In genomic region chrX:44731160-44731559, GRCh38 we compare ENCODE assay signal across 18 cellular contexts.
A peak's percentile ranks its signal among the peaks of the same experiment; 100 is the strongest.
DNase-seq lines count a peak whose midpoint lies in the region; ATAC-seq, FAIRE-seq and TF ChIP-seq lines count a peak whose summit lies in the region.
"Had no signal": no experiment of that assay in that cellular context is flagged by ENCODE, and none has a peak within 500 bp of the region (broad histone marks: within the 10 kb centered on the region; RNA-seq: fewer than 3 reads in every experiment).

No MANE protein-coding gene starts in this region.

- no peaks in the 10 kb centered on the region for H3K9me3 Mint-ChIP-seq in astrocyte (ENCODE audit: unreplicated experiment)
- H3K9me3 Mint-ChIP-seq: CD8-positive, alpha-beta memory T cell had no signal

- no peaks in the 10 kb centered on the region for H3K36me3 Mint-ChIP-seq in astrocyte (ENCODE audit: low read depth, unreplicated experiment)

- 10% methylated on average over 2 of the region's 2 CpGs for WGBS in SK-N-SH (ENCODE audit: low lambda C conversion rate)

- H3K27ac Mint-ChIP-seq in astrocyte (ENCODE audit: unreplicated experiment) = no peak overlapping the region
- H3K27ac Mint-ChIP-seq: CD8-positive, alpha-beta memory T cell had no signal

- no peak overlapping the region for H2AFZ ChIP-seq in SK-N-SH (ENCODE audit: low read depth)
- H2AFZ ChIP-seq in astrocyte (ENCODE audit: low read depth, low read length) = no peak overlapping the region
- H2AFZ ChIP-seq in fibroblast of lung (ENCODE audit: low read length) = no peak overlapping the region

- no peaks in the 10 kb centered on the region for H3K4me1 ChIP-seq in SK-N-SH (ENCODE audit: control insufficient read depth in 1 of 2, insufficient read depth in 2 of 2, low read depth in 1 of 2, low read length in 1 of 2)
- H3K4me1 ChIP-seq in astrocyte (ENCODE audit: insufficient read depth, low read length) = no peaks in the 10 kb centered on the region
- H3K4me1 ChIP-seq in fibroblast of lung (ENCODE audit: control insufficient read depth, extremely low read depth, insufficient read depth, low read length) = no peaks in the 10 kb centered on the region
- no peaks in the 10 kb centered on the region for H3K4me1 ChIP-seq in effector memory CD4-positive, alpha-beta T cell (ENCODE audit: control insufficient read depth, insufficient read depth, low read length, poor library complexity, severe bottlenecking)
- H3K4me1 ChIP-seq: BLaER1 had no signal

- H3F3A ChIP-seq in SK-N-SH (replicated peaks; ENCODE audit: insufficient read depth) = no peaks in the 10 kb centered on the region

- DNase-seq in SK-N-SH (no peak), astrocyte (ENCODE audit: low read depth) (no peak), fibroblast of lung (ENCODE audit: low read depth in 2 of 2) (peak; percentile 6 to 60), NCI-H2227 (lab: John Stamatoyannopoulos, UW; ENCODE audit: unreplicated experiment) (no peak), glomerular visceral epithelial cell (ENCODE audit: extremely low spot score) (no peak)
- no peak for DNase-seq in effector memory CD4-positive, alpha-beta T cell
- DNase-seq: 8988T; CD8-positive, alpha-beta memory T cell; DMS 273 treated with DMSO at 0.1 percent for 48 hours; Kasumi-1; MV-4-11; NCI-H1436; NCI-H510A; T-helper 1 cell had no signal

- no peaks in the 10 kb centered on the region for H3K9me2 ChIP-seq in SK-N-SH

- POLR2A ChIA-PET in SK-N-SH (lab: Yijun Ruan, JAX) = no interaction called here

- H3K27me3 ChIP-seq in SK-N-SH (ENCODE audit: insufficient read depth) (peaks cover 7% of the 10 kb centered on the region; the same call in 1 of the 2 replicates), astrocyte (ENCODE audit: insufficient read depth, low read length) (no peaks in the 10 kb centered on the region), fibroblast of lung (ENCODE audit: control insufficient read depth, insufficient read depth, low read length) (no peaks in the 10 kb centered on the region)
- no peaks in the 10 kb centered on the region for H3K27me3 ChIP-seq in effector memory CD4-positive, alpha-beta T cell (replicated peaks; ENCODE audit: control insufficient read depth, insufficient read depth, low read length, poor library complexity, severe bottlenecking)
- H3K27me3 ChIP-seq: BLaER1 had no signal

- H3K27ac ChIP-seq in SK-N-SH (ENCODE audit: low read depth in 2 of 2, low read length in 1 of 2) (no peak overlapping the region), astrocyte (ENCODE audit: low read depth, low read length) (no peak overlapping the region), fibroblast of lung (ENCODE audit: insufficient read depth, low read length) (no peak overlapping the region)
- H3K27ac ChIP-seq in effector memory CD4-positive, alpha-beta T cell (ENCODE audit: insufficient read depth, low read length, poor library complexity, severe bottlenecking) = no peak overlapping the region
- H3K27ac ChIP-seq: BLaER1 had no signal

- no peaks in the 10 kb centered on the region for H3K9me3 ChIP-seq in SK-N-SH
- H3K9me3 ChIP-seq in astrocyte (ENCODE audit: insufficient read depth, low read depth, low read length) = no peaks in the 10 kb centered on the region
- no peaks in the 10 kb centered on the region for H3K9me3 ChIP-seq in fibroblast of lung (ENCODE audit: control insufficient read depth, insufficient read depth, low read depth, low read length)
- H3K9me3 ChIP-seq in effector memory CD4-positive, alpha-beta T cell (ENCODE audit: control insufficient read depth, low read length) = no peaks in the 10 kb centered on the region

- TF ChIP-seq CTCF in SK-N-SH (IDR thresholded peaks at IDR 0.05) = no peak
- TF ChIP-seq CTCF in astrocyte (IDR thresholded peaks at IDR 0.05; ENCODE audit: insufficient read depth, low read depth, low read length) = no peak
- TF ChIP-seq CTCF in fibroblast of lung (conservative IDR thresholded peaks at IDR 0.05 in 1 of 2, IDR thresholded peaks at IDR 0.05 in 1 of 2; ENCODE audit: low read depth in 1 of 2, low read length in 2 of 2) = no peak

- no peaks in the 10 kb centered on the region for H3K36me3 ChIP-seq in SK-N-SH (replicated peaks in 1 of 2; ENCODE audit: control insufficient read depth in 1 of 2, insufficient read depth in 2 of 2, low read length in 1 of 2)
- H3K36me3 ChIP-seq in astrocyte (ENCODE audit: insufficient read depth, low read length) = no peaks in the 10 kb centered on the region
- no peaks in the 10 kb centered on the region for H3K36me3 ChIP-seq in fibroblast of lung (ENCODE audit: control insufficient read depth, insufficient read depth, low read length)
- H3K36me3 ChIP-seq in effector memory CD4-positive, alpha-beta T cell (ENCODE audit: control insufficient read depth, insufficient read depth, low read length) = no peaks in the 10 kb centered on the region
- H3K36me3 ChIP-seq: BLaER1 had no signal

- no peak for TF ChIP-seq RAD21 in SK-N-SH (IDR thresholded peaks at IDR 0.05; ENCODE audit: low read length)

- H3K4me3 Mint-ChIP-seq in astrocyte (ENCODE audit: unreplicated experiment) = no peak overlapping the region
- H3K4me3 Mint-ChIP-seq: CD8-positive, alpha-beta memory T cell had no signal

- H3K4me3 ChIP-seq in SK-N-SH (ENCODE audit: low read depth in 2 of 2, low read length in 1 of 2) (no peak overlapping the region), astrocyte (ENCODE audit: insufficient read depth, low read depth, low read length) (no peak overlapping the region), fibroblast of lung (replicated peaks in 1 of 4; ENCODE audit: control extremely low read depth in 1 of 4, insufficient read depth in 1 of 4, low read depth in 3 of 4, low read length in 4 of 4) (no peak overlapping the region)
- H3K4me3 ChIP-seq in effector memory CD4-positive, alpha-beta T cell (ENCODE audit: insufficient read depth, low read depth, low read length, poor library complexity, severe bottlenecking) = no peak overlapping the region
- H3K4me3 ChIP-seq: BLaER1 had no signal

- CTCF ChIA-PET in SK-N-SH (lab: Yijun Ruan, JAX) = no interaction called here

- no peak for ATAC-seq in SK-N-SH treated with all-trans-retinoic acid at 6 μM for 48 hours
- no peak for ATAC-seq in HG03565 (IDR thresholded peaks at IDR 0.05; ENCODE audit: unreplicated experiment)

- TF ChIP-seq EP300 in SK-N-SH (IDR thresholded peaks at IDR 0.05; ENCODE audit: borderline replicate concordance in 1 of 2, low read depth in 1 of 2, low read length in 1 of 2) = no peak

- H3K9ac ChIP-seq in SK-N-SH (no peak overlapping the region), astrocyte (ENCODE audit: low read length) (no peak overlapping the region), fibroblast of lung (ENCODE audit: insufficient read depth, low read length) (no peak overlapping the region)
- H3K9ac ChIP-seq: BLaER1 had no signal

- no peaks in the 10 kb centered on the region for H4K20me1 ChIP-seq in SK-N-SH (ENCODE audit: insufficient read depth)
- no peaks in the 10 kb centered on the region for H4K20me1 ChIP-seq in astrocyte (ENCODE audit: insufficient read depth, low read length)
- H4K20me1 ChIP-seq in fibroblast of lung (ENCODE audit: control insufficient read depth, extremely low read depth, insufficient read depth, low read length) = no peaks in the 10 kb centered on the region
- H4K20me1 ChIP-seq: BLaER1 had no signal

- H3K27me3 Mint-ChIP-seq in astrocyte (ENCODE audit: low read depth, unreplicated experiment) = no peaks in the 10 kb centered on the region

- H3K4me2 ChIP-seq in SK-N-SH (no peak overlapping the region), astrocyte (ENCODE audit: low read length) (no peak overlapping the region), fibroblast of lung (ENCODE audit: extremely low read depth, insufficient read depth, low read length) (no peak overlapping the region)
- H3K4me2 ChIP-seq: BLaER1 had no signal

- H3K79me2 ChIP-seq in SK-N-SH (ENCODE audit: insufficient read depth) (no peaks in the 10 kb centered on the region), astrocyte (ENCODE audit: insufficient read depth, low read length) (no peaks in the 10 kb centered on the region), fibroblast of lung (ENCODE audit: control insufficient read depth, insufficient read depth, low read length) (no peaks in the 10 kb centered on the region)

- no peaks in the 10 kb centered on the region for H3K4me1 Mint-ChIP-seq in astrocyte (ENCODE audit: low read depth, unreplicated experiment)
- H3K4me1 Mint-ChIP-seq: CD8-positive, alpha-beta memory T cell had no signal

- FAIRE-seq in astrocyte (lab: Jason Lieb, UNC) = peak; percentile 67
- FAIRE-seq: H54 had no signal

TF ChIP-seq in SK-N-SH, 30 proteins besides CTCF, POLR2A, EP300 and RAD21:
- TF ChIP-seq TCF12 (IDR thresholded peaks at IDR 0.05) (peak; percentile 10; the same call in 1 of the 2 replicates), CHD2 (IDR thresholded peaks at IDR 0.05; ENCODE audit: low read length, partially characterized antibody) (no peak)

TF ChIP-seq in SK-N-SH treated with all-trans-retinoic acid at 6 μM for 48 hours, 23 proteins besides CTCF, POLR2A, EP300 and RAD21:
- TF ChIP-seq ESRRG (CRISPR knock-in tag; IDR thresholded peaks at IDR 0.05) (no peak), POU6F1 (CRISPR knock-in tag; IDR thresholded peaks at IDR 0.05; ENCODE audit: borderline replicate concordance, low read depth) (no peak), SNAI2 (CRISPR knock-in tag; IDR thresholded peaks at IDR 0.05) (no peak), CREB5 (CRISPR knock-in tag; IDR thresholded peaks at IDR 0.05; ENCODE audit: low read depth) (no peak), TOX (CRISPR knock-in tag; IDR thresholded peaks at IDR 0.05; ENCODE audit: borderline replicate concordance) (no peak)

Comparison
In these comparisons a context has a peak if more than half of its experiments do, and no peak if none do; other contexts are left out.
1. DNase-seq: peak in fibroblast of lung (2 of 2); none in SK-N-SH (single experiment), astrocyte (single experiment), NCI-H2227 (single experiment), effector memory CD4-positive, alpha-beta T cell (0 of 3) and glomerular visceral epithelial cell (single experiment).